ENCODE assay signal across 10 cellular contexts in the genomic region with DNA sequence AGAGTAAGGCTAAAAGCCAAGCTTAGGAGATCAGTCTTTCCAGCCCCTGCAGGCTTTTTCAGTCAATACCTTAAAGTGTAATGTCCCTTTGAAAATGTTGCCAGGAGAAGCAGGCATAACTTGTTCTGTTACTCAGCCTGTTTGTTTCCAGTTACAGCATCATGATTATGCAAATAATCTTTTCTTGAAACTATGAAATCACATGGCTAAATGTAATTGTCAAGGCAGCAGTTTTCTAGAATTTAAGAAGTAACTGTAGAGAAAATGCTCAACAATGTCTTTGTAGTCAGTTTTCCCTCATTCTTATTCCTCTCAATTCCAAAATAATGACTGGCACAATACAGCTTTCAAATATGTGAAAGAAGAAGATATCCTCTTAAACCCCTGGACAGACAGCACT. TPM values are rescaled to one million over a fixed set of nuclear protein-coding genes. Genes with fewer than 3 reads are reported as not detected.
A peak's percentile ranks its signal among the peaks of the same experiment; 100 is the strongest.
DNase-seq lines count a peak whose midpoint lies in the region; TF ChIP-seq lines count a peak whose summit lies in the region.
"Had no signal": no experiment of that assay in that cellular context is flagged by ENCODE, and none has a peak within 500 bp of the region (broad histone marks: within the 10 kb centered on the region; RNA-seq: fewer than 3 reads in every experiment).

No MANE protein-coding gene starts in this region.

- intact Hi-C loops in mammary epithelial cell (cut with micrococcal nuclease), result no loop called here

- in situ Hi-C loops in mammary epithelial cell (cut with MboI; ENCODE audit: low sequenced_read_pairs in 2 of 2), result no loop called here

- H3K4me1 ChIP-seq in mammary epithelial cell (ENCODE audit: insufficient read depth, low read length) (peaks cover 10% of the 10 kb centered on the region), trophoblast cell (ENCODE audit: control insufficient read depth in 1 of 2, insufficient read depth in 2 of 2, low read length in 2 of 2) (peaks cover 0 to 7% of the 10 kb centered on the region in 2 experiments)

- CTCF ChIA-PET in mammary epithelial cell (lab: Charles Lee; ENCODE audit: low non-redundant PET), result no interaction called here

- H3K14ac ChIP-seq in trophoblast cell (ENCODE audit: low read length), result no peak overlapping the region

- no peak overlapping the region for H3K4ac ChIP-seq in trophoblast cell (ENCODE audit: low read depth, low read length)

- peak overlapping the region; percentile 18 for H3K4me3 ChIP-seq in GM06990 (replicated peaks; ENCODE audit: low read depth, low read length)
- no peak overlapping the region for H3K4me3 ChIP-seq in mammary epithelial cell (replicated peaks in 1 of 3; ENCODE audit: insufficient read depth in 1 of 3, low read depth in 2 of 3, low read length in 3 of 3)
- H3K4me3 ChIP-seq in trophoblast cell (ENCODE audit: low read depth, low read length), result no peak overlapping the region
- H3K4me3 ChIP-seq: colonic mucosa, Peyer's patch had no signal

- no peak overlapping the region for H3K23ac ChIP-seq in trophoblast cell (ENCODE audit: low read length)

- H4K20me1 ChIP-seq in mammary epithelial cell (ENCODE audit: insufficient read depth, low read length), result no peaks in the 10 kb centered on the region

- no peak overlapping the region for H4K8ac ChIP-seq in trophoblast cell (ENCODE audit: low read depth, low read length)

- no peak overlapping the region for H3K18ac ChIP-seq in trophoblast cell (ENCODE audit: low read length)

- H3K36me3 ChIP-seq in GM06990 (ENCODE audit: control insufficient read depth, insufficient read depth, low read length) (no peaks in the 10 kb centered on the region), mammary epithelial cell (ENCODE audit: insufficient read depth, low read length) (no peaks in the 10 kb centered on the region), trophoblast cell (ENCODE audit: control insufficient read depth in 1 of 2, insufficient read depth in 2 of 2, low read length in 2 of 2) (no peaks in the 10 kb centered on the region)
- H3K36me3 ChIP-seq: colonic mucosa, Peyer's patch had no signal

- H2AFZ ChIP-seq in mammary epithelial cell (ENCODE audit: low read depth, low read length) (no peak overlapping the region), trophoblast cell (ENCODE audit: insufficient read depth, low read length, poor library complexity) (no peak overlapping the region)

- peaks cover 51% of the 10 kb centered on the region for H3K79me2 ChIP-seq in mammary epithelial cell (ENCODE audit: insufficient read depth, low read length)
- peaks cover 10% of the 10 kb centered on the region for H3K79me2 ChIP-seq in trophoblast cell (ENCODE audit: control insufficient read depth, insufficient read depth, low read length, poor library complexity)

- TF ChIP-seq CTCF in GM06990 (IDR thresholded peaks at IDR 0.05; ENCODE audit: insufficient read depth, low read length, poor library complexity, severe bottlenecking) (no peak), mammary epithelial cell (conservative IDR thresholded peaks at IDR 0.05 in 1 of 2, IDR thresholded peaks at IDR 0.05 in 1 of 2; ENCODE audit: extremely low read depth in 1 of 2, insufficient read depth in 1 of 2, low read depth in 1 of 2, low read length in 2 of 2) (no peak)

- H4K12ac ChIP-seq in trophoblast cell (ENCODE audit: low read depth, low read length), result no peak overlapping the region

- TF ChIP-seq POLR2A in erythroblast (IDR thresholded peaks at IDR 0.05; ENCODE audit: low read length), result no peak

- H2BK5ac ChIP-seq in trophoblast cell (ENCODE audit: low read depth, low read length, poor library complexity), result no peak overlapping the region

- no peak overlapping the region for H2BK12ac ChIP-seq in trophoblast cell (ENCODE audit: low read length)

- H3K9ac ChIP-seq in mammary epithelial cell (ENCODE audit: insufficient read depth, low read length) (no peak overlapping the region), trophoblast cell (ENCODE audit: low read length) (no peak overlapping the region)

- H4K91ac ChIP-seq in trophoblast cell (ENCODE audit: low read depth, low read length), result no peak overlapping the region

- H3K4me2 ChIP-seq in mammary epithelial cell (ENCODE audit: insufficient read depth, low read depth, low read length), result peak overlapping the region; percentile 81
- no peak overlapping the region for H3K4me2 ChIP-seq in trophoblast cell (ENCODE audit: low read length)

- DNase-seq in GM06990 (ENCODE audit: extremely low read depth, insufficient read length), result no peak
- DNase-seq in NAMALWA (ENCODE audit: low spot score), result peak; percentile 39
- DNase-seq in mammary epithelial cell, result peak; percentile 38
- peak; percentile 70 to 91 for DNase-seq in trophoblast cell
- DNase-seq in NCI-H2029 treated with DMSO at 0.1 percent for 48 hours (lab: John Stamatoyannopoulos, UW), result no peak
- DNase-seq in caudate nucleus (lab: John Stamatoyannopoulos, UW), result no peak
- DNase-seq in erythroblast (lab: John Stamatoyannopoulos, UW), result no peak
- DNase-seq: colonic mucosa, NCI-H1092 treated with DMSO at 0.1 percent for 48 hours, Peyer's patch had no signal

- H3K27ac ChIP-seq in mammary epithelial cell (ENCODE audit: insufficient read depth, low read depth, low read length) (no peak overlapping the region), trophoblast cell (ENCODE audit: low read depth, low read length) (no peak overlapping the region), caudate nucleus (ENCODE audit: low read depth, low read length) (no peak overlapping the region)
- H3K27ac ChIP-seq: colonic mucosa, Peyer's patch had no signal

- dilution Hi-C loops in mammary epithelial cell (cut with HindIII; ENCODE audit: low sequenced_read_pairs), result loop anchor here (5.0 kb wide), 1 partner anchor 215 kb away; the partner anchor contains the start of genes C9orf78 and USP20

- H3K27me3 ChIP-seq in GM06990 (replicated peaks; ENCODE audit: control insufficient read depth, insufficient read depth, low read length) (no peaks in the 10 kb centered on the region), mammary epithelial cell (ENCODE audit: insufficient read depth, low read length) (no peaks in the 10 kb centered on the region), trophoblast cell (ENCODE audit: insufficient read depth, low read length) (no peaks in the 10 kb centered on the region)
- H3K27me3 ChIP-seq: colonic mucosa, Peyer's patch had no signal

- H3K9me3 ChIP-seq in mammary epithelial cell (replicated peaks; ENCODE audit: insufficient read depth, low read length) (no peaks in the 10 kb centered on the region), trophoblast cell (ENCODE audit: insufficient read depth, low read depth, low read length) (no peaks in the 10 kb centered on the region)
- H3K9me3 ChIP-seq: colonic mucosa, Peyer's patch had no signal

- H2AK5ac ChIP-seq in trophoblast cell (ENCODE audit: low read length), result no peak overlapping the region

- H3K79me1 ChIP-seq in trophoblast cell (ENCODE audit: low read length), result peaks cover 11% of the 10 kb centered on the region

- H2BK120ac ChIP-seq in trophoblast cell (ENCODE audit: insufficient read depth, low read length, poor library complexity), result no peak overlapping the region

- TSS peak; percentile 9 for BruUV-seq in mammary epithelial cell (replicated peaks; lab: Mats Ljungman, UMichigan)

RNA-seq across cellular contexts. Expression of gene GPR107, which starts 1.9 kb away (rescaled TPM):
- total RNA-seq in mammary epithelial cell, result 10 to 100 TPM; 34.2 to 41.4 TPM
- polyA plus RNA-seq in mammary epithelial cell, result 20.5 TPM
- 24.8 TPM for polyA minus RNA-seq in mammary epithelial cell
- 32.0 and 32.1 TPM in 2 replicates for polyA plus RNA-seq in trophoblast cell (2013)

RNA-seq across cellular contexts. Expression of gene FNBP1, which starts 8.9 kb away (rescaled TPM):
- 10 to 100 TPM; 11.5 to 21.5 TPM for total RNA-seq in mammary epithelial cell
- polyA plus RNA-seq in mammary epithelial cell, result 5.8 TPM
- polyA minus RNA-seq in mammary epithelial cell, result 9.5 TPM
- 42.7 and 44.8 TPM in 2 replicates for polyA plus RNA-seq in trophoblast cell (2013)

Comparison
In these comparisons a context has a peak if more than half of its experiments do, and no peak if none do; other contexts are left out.
1. DNase-seq: peak in NAMALWA (single experiment), mammary epithelial cell (single experiment) and trophoblast cell (2 of 2); none in GM06990 (single experiment), NCI-H2029 treated with DMSO at 0.1 percent for 48 hours (single experiment), caudate nucleus (0 of 61) and erythroblast (0 of 2).